ENCODE assay signal across 8 cellular contexts in the genomic region with DNA sequence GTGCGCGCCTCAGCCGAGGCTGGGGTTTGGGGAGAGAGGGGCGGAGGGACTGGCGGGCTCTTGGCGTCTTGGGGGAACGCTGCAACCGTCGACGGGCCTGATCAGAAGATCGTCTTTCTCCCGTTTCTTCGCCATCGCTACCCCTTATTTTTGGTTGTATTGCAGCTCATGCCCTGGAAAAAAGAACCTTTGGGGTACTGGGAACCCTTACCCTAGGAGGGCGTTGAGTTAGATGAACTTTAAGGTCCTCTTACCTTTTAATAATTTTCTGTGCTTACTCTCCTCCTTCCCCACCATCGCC. TPM values are rescaled to one million over a fixed set of nuclear protein-coding genes. Genes with fewer than 3 reads are reported as not detected.
DNase-seq lines count a peak whose midpoint lies in the region; ATAC-seq and TF ChIP-seq lines count a peak whose summit lies in the region.

No MANE protein-coding gene starts in this region.

- H3K4me1 ChIP-seq in HCT116 (ENCODE audit: control insufficient read depth in 1 of 2, insufficient read depth in 2 of 2, low read length in 2 of 2) (peaks cover 4 to 16% of the 10 kb centered on the region in 2 experiments; a peak in 3 of 4 replicates), gastroesophageal sphincter (peaks cover 3 to 56% (median 7%) of the 10 kb centered on the region in 3 donors)

- H3K9me3 ChIP-seq in HCT116 (ENCODE audit: control insufficient read depth in 1 of 2, insufficient read depth in 1 of 2, low read depth in 1 of 2, low read length in 2 of 2) (no peaks in the 10 kb centered on the region), gastroesophageal sphincter (no peaks in the 10 kb centered on the region)

- H3K27me3 ChIP-seq in GM06990 (replicated peaks; ENCODE audit: control insufficient read depth, insufficient read depth, low read length) (no peaks in the 10 kb centered on the region), HCT116 (ENCODE audit: insufficient read depth, low read length) (no peaks in the 10 kb centered on the region), gastroesophageal sphincter (no peaks in the 10 kb centered on the region)

- WGBS in gastroesophageal sphincter (ENCODE audit: low coverage in 1 of 2), 2 donors, result 0 to 7% methylated on average over 2 to 16 of the region's 16 CpGs

- no peaks in the 10 kb centered on the region; the same call in 1 of the 2 replicates for H3K36me3 ChIP-seq in GM06990 (ENCODE audit: control insufficient read depth, insufficient read depth, low read length)
- H3K36me3 ChIP-seq in HCT116 (ENCODE audit: control insufficient read depth in 1 of 2, insufficient read depth in 2 of 2, low read length in 2 of 2), result 0 out of 4 replicates have a peak, but pooled peaks cover 4% of the 10 kb centered on the region in 2 experiments
- peaks cover 0 to 8% of the 10 kb centered on the region in 2 donors for H3K36me3 ChIP-seq in gastroesophageal sphincter

- H3K4me3 ChIP-seq in GM06990 (replicated peaks; ENCODE audit: low read depth, low read length), result peak overlapping the region; percentile 99
- H3K4me3 ChIP-seq in HCT116 (replicated peaks in 1 of 2; ENCODE audit: low read depth in 1 of 2, low read length in 2 of 2), result peak overlapping the region; percentile 83 to 88
- peak overlapping the region; percentile 80 to 86 for H3K4me3 ChIP-seq in gastroesophageal sphincter

- peak overlapping the region; percentile 93 for H3K4me2 ChIP-seq in HCT116 (ENCODE audit: low read length)

- H3K4me3 Mint-ChIP-seq in activated B cell treated with CpG ODN at 0.5 μM for 24 hours, result peak overlapping the region; percentile 96

- TF ChIP-seq CTCF in GM06990 (IDR thresholded peaks at IDR 0.05; ENCODE audit: insufficient read depth, low read length, poor library complexity, severe bottlenecking) (no peak), HCT116 (IDR thresholded peaks at IDR 0.05 in 2 of 3, conservative IDR thresholded peaks at IDR 0.05 in 1 of 3; ENCODE audit: borderline replicate concordance in 1 of 3, insufficient read depth in 1 of 3, low read depth in 2 of 3, low read length in 2 of 3) (no peak), activated B cell treated with CpG ODN at 0.5 μM for 24 hours (IDR thresholded peaks at IDR 0.05) (no peak), gastroesophageal sphincter (IDR thresholded peaks at IDR 0.05) (no peak)

- H3K36me3 Mint-ChIP-seq in activated B cell treated with CpG ODN at 0.5 μM for 24 hours (ENCODE audit: low read depth), result peaks cover 34% of the 10 kb centered on the region

- RAD21 ChIA-PET in HCT116 (lab: Charles Lee; ENCODE audit: low non-redundant PET in 1 of 2, low total read pairs in 2 of 2, uncharacterized antibody in 2 of 2, unreplicated experiment in 2 of 2), result interaction anchor here in 1 of 2 experiments (0.6 to 1.0 kb wide), 3 partner anchors 39 to 74 kb away, joined by 5 to 6 read pairs (median 5); no protein-coding TSS in a partner anchor

- H3K27ac ChIP-seq in HCT116 (ENCODE audit: low read depth, low read length) (peak overlapping the region; percentile 96), gastroesophageal sphincter (peak overlapping the region; percentile 93 to 98 (median 98))

- TF ChIP-seq POLR2A in HCT116 (IDR thresholded peaks at IDR 0.05; ENCODE audit: borderline replicate concordance, extremely low read depth, insufficient read depth, insufficient read length) (no peak), gastroesophageal sphincter (IDR thresholded peaks at IDR 0.05) (no peak)

- BruUV-seq in HCT116 (replicated peaks; lab: Mats Ljungman, UMichigan), result no TSS peak

- peaks cover 57% of the 10 kb centered on the region for H3K4me1 Mint-ChIP-seq in activated B cell treated with CpG ODN at 0.5 μM for 24 hours

- no peak for DNase-seq in GM06990 (ENCODE audit: extremely low read depth, insufficient read length)
- DNase-seq in HCT116 (ENCODE audit: low read depth, low spot score), result no peak
- no peak for DNase-seq in activated B cell treated with CpG ODN at 0.5 μM for 24 hours
- peak; percentile 64 to 78 for DNase-seq in stimulated activated CD8-positive, alpha-beta memory T cell treated with anti-CD3 and anti-CD28 coated beads, Interleukin-7, amount 100 ng/mL, for 4 hours (ENCODE audit: low read depth in 2 of 2)
- no peak for DNase-seq in stimulated activated CD4-positive, alpha-beta T cell treated with anti-CD3 and anti-CD28 coated beads, Interleukin-12 subunit alpha, Interleukin-12 subunit beta, amount 100 ng/mL, for 4 hours
- no peak for DNase-seq in head of caudate nucleus
- no peak for DNase-seq in NCI-H748 (lab: John Stamatoyannopoulos, UW; ENCODE audit: unreplicated experiment)

- no peaks in the 10 kb centered on the region for H3K9me3 Mint-ChIP-seq in activated B cell treated with CpG ODN at 0.5 μM for 24 hours

- peak overlapping the region; percentile 95 for H3K27ac Mint-ChIP-seq in activated B cell treated with CpG ODN at 0.5 μM for 24 hours

- POLR2A ChIA-PET in HCT116 (lab: Charles Lee), result interaction anchor here (0.6 to 2.8 kb wide), 7 partner anchors 11 to 553 kb away, joined by 3 to 14 read pairs (median 3); a partner anchor contains a TSS
- POLR2A ChIA-PET in activated B cell treated with CpG ODN at 0.5 μM for 24 hours (lab: Charles Lee), result interaction anchor here (0.6 to 3.8 kb wide), 32 partner anchors 8 to 1114 kb away, joined by 3 to 112 read pairs (median 4); a partner anchor contains a TSS

- intact Hi-C loops in HCT116 (cut with micrococcal nuclease), result loop anchor here (1.0 kb wide), 1 partner anchor 50 kb away; no protein-coding TSS in a partner anchor
- intact Hi-C loops in activated B cell treated with CpG ODN at 0.5 μM for 24 hours (cut with micrococcal nuclease), result no loop called here
- intact Hi-C loops in head of caudate nucleus (cut with DNase I), result loop anchor here (2.0 to 5.0 kb wide), 2 partner anchors 48 to 65 kb away; no protein-coding TSS in a partner anchor

- peaks cover 6% of the 10 kb centered on the region; the same call in 1 of the 2 replicates for H4K20me1 ChIP-seq in HCT116 (ENCODE audit: insufficient read depth)

- H3K27me3 Mint-ChIP-seq in activated B cell treated with CpG ODN at 0.5 μM for 24 hours, result no peaks in the 10 kb centered on the region

- CTCF ChIA-PET in HCT116 (lab: Charles Lee), result interaction anchor here (0.6 to 1.1 kb wide), 6 partner anchors 27 to 553 kb away, joined by 3 to 6 read pairs (median 4); a partner anchor contains a TSS
- CTCF ChIA-PET in activated B cell treated with CpG ODN at 0.5 μM for 24 hours (lab: Charles Lee), result interaction anchor here (0.9 to 1.8 kb wide), 7 partner anchors 9 to 97 kb away, joined by 3 to 17 read pairs (median 4); a partner anchor contains a TSS

- no peak overlapping the region for H2AFZ ChIP-seq in HCT116 (ENCODE audit: low read depth, low read length, poor library complexity, severe bottlenecking)

- no peaks in the 10 kb centered on the region for H3K9me2 ChIP-seq in HCT116 (ENCODE audit: insufficient read depth)

- H3K9ac ChIP-seq in HCT116 (ENCODE audit: low read length), result peak overlapping the region; percentile 95

- TF ChIP-seq EP300 in gastroesophageal sphincter (IDR thresholded peaks at IDR 0.05), result no peak

- ATAC-seq in HCT116 (no peak), activated B cell treated with CpG ODN at 0.5 μM for 24 hours (ENCODE audit: low read depth) (no peak), gastroesophageal sphincter (no peak)

- no peak for TF ChIP-seq RAD21 in HCT116 (IDR thresholded peaks at IDR 0.05; ENCODE audit: low read depth)

- peaks cover 56% of the 10 kb centered on the region for H3K79me2 ChIP-seq in HCT116 (ENCODE audit: insufficient read depth, low read length)

TF ChIP-seq in HCT116, 20 proteins besides CTCF, POLR2A, EP300 and RAD21 (continues in another document):
- no peak for TF ChIP-seq CBX3 (IDR thresholded peaks at IDR 0.05; ENCODE audit: low read depth)
- TF ChIP-seq SP1 (IDR thresholded peaks at IDR 0.05; ENCODE audit: low read depth), result no peak
- TF ChIP-seq POLR2AphosphoS5 (IDR thresholded peaks at IDR 0.05; ENCODE audit: low read depth, low read length), result no peak
- TF ChIP-seq SIN3A (IDR thresholded peaks at IDR 0.05; ENCODE audit: low read depth), result no peak
- no peak for TF ChIP-seq EZH2phosphoT487 (IDR thresholded peaks at IDR 0.05; ENCODE audit: borderline replicate concordance)
- TF ChIP-seq ZNF274 (IDR thresholded peaks at IDR 0.05; ENCODE audit: low read depth, low read length), result no peak
- TF ChIP-seq EGR1 (IDR thresholded peaks at IDR 0.05; ENCODE audit: low read depth), result no peak
- no peak for TF ChIP-seq ELF1 (IDR thresholded peaks at IDR 0.05; ENCODE audit: borderline replicate concordance, low read depth)
- TF ChIP-seq ZFX (IDR thresholded peaks at IDR 0.05), result no peak

RNA-seq across cellular contexts. Expression of a gene that starts 0.7 kb away (rescaled TPM):
- total RNA-seq in HCT116 (2021; ENCODE audit: unreplicated experiment), result 108 TPM
- polyA plus RNA-seq in HCT116 (2012), result 84.6 and 88.0 TPM in 2 replicates
- total RNA-seq in activated B cell treated with CpG ODN at 0.5 μM for 24 hours, result 79.7 and 80.8 TPM in 2 replicates
- total RNA-seq in gastroesophageal sphincter, result 100 to 1,000 TPM in 2 of 4 donors, 10 to 100 TPM in 2; 78.5 to 131 (median 93.3) TPM

RNA-seq across cellular contexts. Expression of a gene that starts 40.7 kb away (rescaled TPM):
- total RNA-seq in HCT116 (2021; ENCODE audit: unreplicated experiment), result not detected
- 0.02 TPM in 1 of 2 replicates, not detected in the other for polyA plus RNA-seq in HCT116 (2012)
- 1.4 and 1.8 TPM in 2 replicates for total RNA-seq in activated B cell treated with CpG ODN at 0.5 μM for 24 hours
- total RNA-seq in gastroesophageal sphincter, result not detected

RNA-seq across cellular contexts. Expression of a gene that starts 47.3 kb away (rescaled TPM):
- 0.81 TPM for total RNA-seq in HCT116 (2021; ENCODE audit: unreplicated experiment)
- polyA plus RNA-seq in HCT116 (2012), result not detected in 2 replicates
- total RNA-seq in activated B cell treated with CpG ODN at 0.5 μM for 24 hours, result 47.1 and 50.5 TPM in 2 replicates
- total RNA-seq in gastroesophageal sphincter, result under 1 TPM in 1 of 4 donors, not detected in 3; 0.74 TPM

RNA-seq across cellular contexts. Expression of a gene that starts 48.8 kb away (rescaled TPM):
- total RNA-seq in HCT116 (2021; ENCODE audit: unreplicated experiment) (123 TPM), activated B cell treated with CpG ODN at 0.5 μM for 24 hours (242 and 294 TPM in 2 replicates), gastroesophageal sphincter (100 to 1,000 TPM; 194 to 326 (median 314) TPM)
- polyA plus RNA-seq in HCT116 (2012), result 64.6 and 94.3 TPM in 2 replicates

RNA-seq across cellular contexts. Expression of a gene that starts 52.5 kb away (rescaled TPM):
- total RNA-seq in HCT116 (2021; ENCODE audit: unreplicated experiment) (1.7 TPM), activated B cell treated with CpG ODN at 0.5 μM for 24 hours (3.5 and 3.6 TPM in 2 replicates), gastroesophageal sphincter (1 to 10 TPM; 1.2 to 9.1 (median 4.1) TPM)
- polyA plus RNA-seq in HCT116 (2012), result 1.4 and 1.7 TPM in 2 replicates

Comparison
In these comparisons a context has a peak if more than half of its experiments do, and no peak if none do; other contexts are left out.
1. DNase-seq: peak in stimulated activated CD8-positive, alpha-beta memory T cell treated with anti-CD3 and anti-CD28 coated beads, Interleukin-7, amount 100 ng/mL, for 4 hours (2 of 2); none in GM06990 (single experiment), HCT116 (single experiment), activated B cell treated with CpG ODN at 0.5 μM for 24 hours (single experiment), stimulated activated CD4-positive, alpha-beta T cell treated with anti-CD3 and anti-CD28 coated beads, Interleukin-12 subunit alpha, Interleukin-12 subunit beta, amount 100 ng/mL, for 4 hours (single experiment), head of caudate nucleus (0 of 42) and NCI-H748 (single experiment).
2. RNA of a gene that starts 47.3 kb away (total RNA-seq): 47.1 to 50.5 TPM in activated B cell treated with CpG ODN at 0.5 μM for 24 hours; 0.81 TPM in HCT116 (single experiment) and 0.74 TPM in gastroesophageal sphincter; every median in the first group is over 10 times any median in the second.
3. Peak in every context shown above with its lines, with median percentiles within 50 percentile points of each other: H3K4me3 ChIP-seq.